ENCODE assay signal across 2 cellular contexts in the genomic region with DNA sequence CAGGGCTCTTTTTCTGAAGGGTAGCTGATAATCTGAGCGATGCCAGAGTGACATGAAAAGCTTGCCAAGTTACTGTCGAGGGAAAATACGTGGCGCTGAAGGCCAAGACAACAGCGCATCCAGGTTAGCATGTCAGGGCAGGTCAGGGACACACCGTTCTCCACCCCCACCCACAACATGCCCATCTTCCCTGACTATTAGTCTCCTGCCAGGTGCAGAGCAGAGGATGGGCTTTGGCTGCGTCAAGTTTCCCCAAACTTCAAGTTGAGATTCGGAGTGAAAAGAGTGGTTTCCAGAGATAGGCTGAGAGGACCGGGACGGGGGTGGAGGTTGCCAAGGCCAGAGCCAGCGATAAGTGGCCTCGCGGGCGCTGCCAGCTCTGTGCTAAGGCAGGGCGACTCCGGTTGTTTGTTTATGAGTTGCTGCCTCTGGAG.
TF ChIP-seq lines count a peak whose summit lies in the region.

No MANE protein-coding gene starts in this region.

TF ChIP-seq in liver, 16 proteins besides CTCF, POLR2A, EP300 and RAD21:
- TF ChIP-seq JUND (IDR thresholded peaks at IDR 0.05) (no peak), EGR1 (IDR thresholded peaks at IDR 0.05; ENCODE audit: low read depth in 2 of 2) (no peak), HNF4A (conservative IDR thresholded peaks at IDR 0.05) (no peak), HNF4G (IDR thresholded peaks at IDR 0.05) (no peak), FOXA1 (IDR thresholded peaks at IDR 0.05) (no peak), TAF1 (conservative IDR thresholded peaks at IDR 0.05) (no peak)
- TF ChIP-seq, protein P1, sequence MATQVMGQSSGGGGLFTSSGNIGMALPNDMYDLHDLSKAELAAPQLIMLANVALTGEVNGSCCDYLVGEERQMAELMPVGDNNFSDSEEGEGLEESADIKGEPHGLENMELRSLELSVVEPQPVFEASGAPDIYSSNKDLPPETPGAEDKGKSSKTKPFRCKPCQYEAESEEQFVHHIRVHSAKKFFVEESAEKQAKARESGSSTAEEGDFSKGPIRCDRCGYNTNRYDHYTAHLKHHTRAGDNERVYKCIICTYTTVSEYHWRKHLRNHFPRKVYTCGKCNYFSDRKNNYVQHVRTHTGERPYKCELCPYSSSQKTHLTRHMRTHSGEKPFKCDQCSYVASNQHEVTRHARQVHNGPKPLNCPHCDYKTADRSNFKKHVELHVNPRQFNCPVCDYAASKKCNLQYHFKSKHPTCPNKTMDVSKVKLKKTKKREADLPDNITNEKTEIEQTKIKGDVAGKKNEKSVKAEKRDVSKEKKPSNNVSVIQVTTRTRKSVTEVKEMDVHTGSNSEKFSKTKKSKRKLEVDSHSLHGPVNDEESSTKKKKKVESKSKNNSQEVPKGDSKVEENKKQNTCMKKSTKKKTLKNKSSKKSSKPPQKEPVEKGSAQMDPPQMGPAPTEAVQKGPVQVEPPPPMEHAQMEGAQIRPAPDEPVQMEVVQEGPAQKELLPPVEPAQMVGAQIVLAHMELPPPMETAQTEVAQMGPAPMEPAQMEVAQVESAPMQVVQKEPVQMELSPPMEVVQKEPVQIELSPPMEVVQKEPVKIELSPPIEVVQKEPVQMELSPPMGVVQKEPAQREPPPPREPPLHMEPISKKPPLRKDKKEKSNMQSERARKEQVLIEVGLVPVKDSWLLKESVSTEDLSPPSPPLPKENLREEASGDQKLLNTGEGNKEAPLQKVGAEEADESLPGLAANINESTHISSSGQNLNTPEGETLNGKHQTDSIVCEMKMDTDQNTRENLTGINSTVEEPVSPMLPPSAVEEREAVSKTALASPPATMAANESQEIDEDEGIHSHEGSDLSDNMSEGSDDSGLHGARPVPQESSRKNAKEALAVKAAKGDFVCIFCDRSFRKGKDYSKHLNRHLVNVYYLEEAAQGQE (IDR thresholded peaks at IDR 0.05): no peak
TF ChIP-seq in liver: peak in this region for 0.

TF ChIP-seq in HepG2, 621 proteins besides CTCF, POLR2A, EP300 and RAD21:
- TF ChIP-seq HHEX (CRISPR knock-in tag; IDR thresholded peaks at IDR 0.05) (no peak), MXI1 (IDR thresholded peaks at IDR 0.05; ENCODE audit: borderline replicate concordance, low read depth, low read length) (no peak), ZNF12 (CRISPR knock-in tag; IDR thresholded peaks at IDR 0.05) (no peak), ZNF777 (CRISPR knock-in tag; IDR thresholded peaks at IDR 0.05) (no peak), SMAD3 (CRISPR knock-in tag; IDR thresholded peaks at IDR 0.05) (no peak), FOXA3 (CRISPR knock-in tag; IDR thresholded peaks at IDR 0.05) (no peak), ZNF556 (CRISPR knock-in tag; IDR thresholded peaks at IDR 0.05; ENCODE audit: borderline replicate concordance) (no peak), ZNF232 (CRISPR knock-in tag; IDR thresholded peaks at IDR 0.05; ENCODE audit: borderline replicate concordance) (no peak), ZNF564 (CRISPR knock-in tag; IDR thresholded peaks at IDR 0.05) (no peak), ZNF546 (CRISPR knock-in tag; conservative IDR thresholded peaks at IDR 0.05) (no peak)
